ENCODE assay signal across 1 cellular context in genomic region chr11:63573881-63574855, GRCh38.
TF ChIP-seq lines count a peak whose summit lies in the region.

No MANE protein-coding gene starts in this region.

TF ChIP-seq in K562, 482 proteins besides CTCF, POLR2A, EP300 and RAD21 (continued from another document and continues in another):
- TF ChIP-seq THRB (CRISPR knock-in tag; conservative IDR thresholded peaks at IDR 0.05) (0 out of 2 replicates have a peak, but pooled peaks have one; percentile 65), TCF3 (CRISPR knock-in tag; IDR thresholded peaks at IDR 0.05) (peak; percentile 27; the same call in 1 of the 2 replicates), MEIS2 (IDR thresholded peaks at IDR 0.05; ENCODE audit: partially characterized antibody) (no peak), CCAR2 (IDR thresholded peaks at IDR 0.05; ENCODE audit: low read depth, low read length) (no peak), MCM2 (IDR thresholded peaks at IDR 0.05; ENCODE audit: low read depth) (no peak), SNIP1 (IDR thresholded peaks at IDR 0.05; ENCODE audit: low read depth) (no peak), ZEB2 (IDR thresholded peaks at IDR 0.05) (no peak), BRF1 (IDR thresholded peaks at IDR 0.05; ENCODE audit: borderline replicate concordance, extremely low read depth, insufficient read length) (no peak), C11orf30 (IDR thresholded peaks at IDR 0.05; ENCODE audit: low read depth) (no peak), ZNF263 (CRISPR knock-in tag; IDR thresholded peaks at IDR 0.05; ENCODE audit: borderline replicate concordance) (no peak), POLR2G (IDR thresholded peaks at IDR 0.05; ENCODE audit: low read depth, low read length) (no peak), FIP1L1 (IDR thresholded peaks at IDR 0.05; ENCODE audit: low read depth, low read length, poor library complexity, severe bottlenecking) (no peak), CBX5 (IDR thresholded peaks at IDR 0.05; ENCODE audit: borderline replicate concordance, low read depth) (no peak), RBM15 (IDR thresholded peaks at IDR 0.05; ENCODE audit: insufficient read depth, low read length) (no peak), TFAM (CRISPR knock-in tag; conservative IDR thresholded peaks at IDR 0.05) (no peak), ERF (CRISPR knock-in tag; IDR thresholded peaks at IDR 0.05) (no peak), ZNF224 (CRISPR knock-in tag; IDR thresholded peaks at IDR 0.05) (no peak), REST (CRISPR knock-in tag; IDR thresholded peaks at IDR 0.05; ENCODE audit: low read depth) (no peak), ETV5 (CRISPR knock-in tag; IDR thresholded peaks at IDR 0.05; ENCODE audit: low read depth) (no peak), POLR3G (IDR thresholded peaks at IDR 0.05; ENCODE audit: extremely low read depth, insufficient read length, insufficient replicate concordance) (no peak), RB1 (IDR thresholded peaks at IDR 0.05; ENCODE audit: low read depth) (no peak; the same call in 1 of the 2 replicates), MAFG (tag; conservative IDR thresholded peaks at IDR 0.05) (no peak), SNAPC5 (CRISPR knock-in tag; IDR thresholded peaks at IDR 0.05) (no peak), TRIM28 (IDR thresholded peaks at IDR 0.05) (no peak), CHCHD3 (CRISPR knock-in tag; IDR thresholded peaks at IDR 0.05) (no peak), RFX7 (CRISPR knock-in tag; IDR thresholded peaks at IDR 0.05) (no peak), LARP7 (IDR thresholded peaks at IDR 0.05) (0 out of 2 replicates have a peak, but pooled peaks have one; percentile 38), HMGN3 (IDR thresholded peaks at IDR 0.05; ENCODE audit: borderline replicate concordance, extremely low read depth, insufficient read length, low read depth, low read length) (no peak), EHMT2 (IDR thresholded peaks at IDR 0.05) (peak; percentile 89), TEAD2 (tag; IDR thresholded peaks at IDR 0.05) (0 out of 2 replicates have a peak, but pooled peaks have one; percentile 21), HMG20A (CRISPR knock-in tag; conservative IDR thresholded peaks at IDR 0.05) (no peak), BCL6 (CRISPR knock-in tag; IDR thresholded peaks at IDR 0.05) (no peak), RHOXF2B (CRISPR knock-in tag; conservative IDR thresholded peaks at IDR 0.05) (no peak), ZNF124 (CRISPR knock-in tag; IDR thresholded peaks at IDR 0.05) (no peak), CREB5 (CRISPR knock-in tag; IDR thresholded peaks at IDR 0.05) (no peak), EZH2 (IDR thresholded peaks at IDR 0.05; ENCODE audit: borderline replicate concordance, low read depth, low read length) (no peak), NCOR1 (IDR thresholded peaks at IDR 0.05) (peak; percentile 52), ETV1 (tag; conservative IDR thresholded peaks at IDR 0.05; ENCODE audit: low read depth) (peak; percentile 84), ZNF384 (IDR thresholded peaks at IDR 0.05; ENCODE audit: low read depth, low read length) (no peak; the same call in 1 of the 2 replicates), SNRNP70 (optimal IDR thresholded peaks at IDR 0.05; ENCODE audit: low read depth, low read length) (no peak), E2F4 (CRISPR knock-in tag; IDR thresholded peaks at IDR 0.05; ENCODE audit: low read depth) (no peak), RBM25 (IDR thresholded peaks at IDR 0.05; ENCODE audit: low read depth, low read length, severe bottlenecking) (no peak), HBP1 (CRISPR knock-in tag; IDR thresholded peaks at IDR 0.05) (no peak)
- TF ChIP-seq, protein P1, sequence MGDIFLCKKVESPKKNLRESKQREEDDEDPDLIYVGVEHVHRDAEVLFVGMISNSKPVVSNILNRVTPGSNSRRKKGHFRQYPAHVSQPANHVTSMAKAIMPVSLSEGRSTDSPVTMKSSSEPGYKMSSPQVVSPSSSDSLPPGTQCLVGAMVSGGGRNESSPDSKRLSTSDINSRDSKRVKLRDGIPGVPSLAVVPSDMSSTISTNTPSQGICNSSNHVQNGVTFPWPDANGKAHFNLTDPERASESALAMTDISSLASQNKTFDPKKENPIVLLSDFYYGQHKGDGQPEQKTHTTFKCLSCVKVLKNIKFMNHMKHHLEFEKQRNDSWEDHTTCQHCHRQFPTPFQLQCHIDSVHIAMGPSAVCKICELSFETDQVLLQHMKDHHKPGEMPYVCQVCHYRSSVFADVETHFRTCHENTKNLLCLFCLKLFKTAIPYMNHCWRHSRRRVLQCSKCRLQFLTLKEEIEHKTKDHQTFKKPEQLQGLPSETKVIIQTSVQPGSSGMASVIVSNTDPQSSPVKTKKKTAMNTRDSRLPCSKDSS (IDR thresholded peaks at IDR 0.05; ENCODE audit: low read depth, partially characterized antibody), result no peak
- TF ChIP-seq, protein P2, sequence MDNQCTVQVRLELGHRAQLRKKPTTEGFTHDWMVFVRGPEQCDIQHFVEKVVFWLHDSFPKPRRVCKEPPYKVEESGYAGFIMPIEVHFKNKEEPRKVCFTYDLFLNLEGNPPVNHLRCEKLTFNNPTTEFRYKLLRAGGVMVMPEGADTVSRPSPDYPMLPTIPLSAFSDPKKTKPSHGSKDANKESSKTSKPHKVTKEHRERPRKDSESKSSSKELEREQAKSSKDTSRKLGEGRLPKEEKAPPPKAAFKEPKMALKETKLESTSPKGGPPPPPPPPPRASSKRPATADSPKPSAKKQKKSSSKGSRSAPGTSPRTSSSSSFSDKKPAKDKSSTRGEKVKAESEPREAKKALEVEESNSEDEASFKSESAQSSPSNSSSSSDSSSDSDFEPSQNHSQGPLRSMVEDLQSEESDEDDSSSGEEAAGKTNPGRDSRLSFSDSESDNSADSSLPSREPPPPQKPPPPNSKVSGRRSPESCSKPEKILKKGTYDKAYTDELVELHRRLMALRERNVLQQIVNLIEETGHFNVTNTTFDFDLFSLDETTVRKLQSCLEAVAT (IDR thresholded peaks at IDR 0.05), result peak in 1 of 2 experiments; percentile 11; a peak in 1 of 4 replicates
- TF ChIP-seq, protein P3, sequence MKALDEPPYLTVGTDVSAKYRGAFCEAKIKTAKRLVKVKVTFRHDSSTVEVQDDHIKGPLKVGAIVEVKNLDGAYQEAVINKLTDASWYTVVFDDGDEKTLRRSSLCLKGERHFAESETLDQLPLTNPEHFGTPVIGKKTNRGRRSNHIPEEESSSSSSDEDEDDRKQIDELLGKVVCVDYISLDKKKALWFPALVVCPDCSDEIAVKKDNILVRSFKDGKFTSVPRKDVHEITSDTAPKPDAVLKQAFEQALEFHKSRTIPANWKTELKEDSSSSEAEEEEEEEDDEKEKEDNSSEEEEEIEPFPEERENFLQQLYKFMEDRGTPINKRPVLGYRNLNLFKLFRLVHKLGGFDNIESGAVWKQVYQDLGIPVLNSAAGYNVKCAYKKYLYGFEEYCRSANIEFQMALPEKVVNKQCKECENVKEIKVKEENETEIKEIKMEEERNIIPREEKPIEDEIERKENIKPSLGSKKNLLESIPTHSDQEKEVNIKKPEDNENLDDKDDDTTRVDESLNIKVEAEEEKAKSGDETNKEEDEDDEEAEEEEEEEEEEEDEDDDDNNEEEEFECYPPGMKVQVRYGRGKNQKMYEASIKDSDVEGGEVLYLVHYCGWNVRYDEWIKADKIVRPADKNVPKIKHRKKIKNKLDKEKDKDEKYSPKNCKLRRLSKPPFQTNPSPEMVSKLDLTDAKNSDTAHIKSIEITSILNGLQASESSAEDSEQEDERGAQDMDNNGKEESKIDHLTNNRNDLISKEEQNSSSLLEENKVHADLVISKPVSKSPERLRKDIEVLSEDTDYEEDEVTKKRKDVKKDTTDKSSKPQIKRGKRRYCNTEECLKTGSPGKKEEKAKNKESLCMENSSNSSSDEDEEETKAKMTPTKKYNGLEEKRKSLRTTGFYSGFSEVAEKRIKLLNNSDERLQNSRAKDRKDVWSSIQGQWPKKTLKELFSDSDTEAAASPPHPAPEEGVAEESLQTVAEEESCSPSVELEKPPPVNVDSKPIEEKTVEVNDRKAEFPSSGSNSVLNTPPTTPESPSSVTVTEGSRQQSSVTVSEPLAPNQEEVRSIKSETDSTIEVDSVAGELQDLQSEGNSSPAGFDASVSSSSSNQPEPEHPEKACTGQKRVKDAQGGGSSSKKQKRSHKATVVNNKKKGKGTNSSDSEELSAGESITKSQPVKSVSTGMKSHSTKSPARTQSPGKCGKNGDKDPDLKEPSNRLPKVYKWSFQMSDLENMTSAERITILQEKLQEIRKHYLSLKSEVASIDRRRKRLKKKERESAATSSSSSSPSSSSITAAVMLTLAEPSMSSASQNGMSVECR (CRISPR knock-in tag; IDR thresholded peaks at IDR 0.05), result no peak
- TF ChIP-seq, protein P4, sequence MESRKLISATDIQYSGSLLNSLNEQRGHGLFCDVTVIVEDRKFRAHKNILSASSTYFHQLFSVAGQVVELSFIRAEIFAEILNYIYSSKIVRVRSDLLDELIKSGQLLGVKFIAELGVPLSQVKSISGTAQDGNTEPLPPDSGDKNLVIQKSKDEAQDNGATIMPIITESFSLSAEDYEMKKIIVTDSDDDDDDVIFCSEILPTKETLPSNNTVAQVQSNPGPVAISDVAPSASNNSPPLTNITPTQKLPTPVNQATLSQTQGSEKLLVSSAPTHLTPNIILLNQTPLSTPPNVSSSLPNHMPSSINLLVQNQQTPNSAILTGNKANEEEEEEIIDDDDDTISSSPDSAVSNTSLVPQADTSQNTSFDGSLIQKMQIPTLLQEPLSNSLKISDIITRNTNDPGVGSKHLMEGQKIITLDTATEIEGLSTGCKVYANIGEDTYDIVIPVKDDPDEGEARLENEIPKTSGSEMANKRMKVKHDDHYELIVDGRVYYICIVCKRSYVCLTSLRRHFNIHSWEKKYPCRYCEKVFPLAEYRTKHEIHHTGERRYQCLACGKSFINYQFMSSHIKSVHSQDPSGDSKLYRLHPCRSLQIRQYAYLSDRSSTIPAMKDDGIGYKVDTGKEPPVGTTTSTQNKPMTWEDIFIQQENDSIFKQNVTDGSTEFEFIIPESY (CRISPR knock-in tag; IDR thresholded peaks at IDR 0.05), result no peak
- TF ChIP-seq, protein P5, sequence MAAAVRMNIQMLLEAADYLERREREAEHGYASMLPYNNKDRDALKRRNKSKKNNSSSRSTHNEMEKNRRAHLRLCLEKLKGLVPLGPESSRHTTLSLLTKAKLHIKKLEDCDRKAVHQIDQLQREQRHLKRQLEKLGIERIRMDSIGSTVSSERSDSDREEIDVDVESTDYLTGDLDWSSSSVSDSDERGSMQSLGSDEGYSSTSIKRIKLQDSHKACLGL (CRISPR knock-in tag; IDR thresholded peaks at IDR 0.05; ENCODE audit: borderline replicate concordance, poor library complexity, severe bottlenecking), result no peak
